Comparison of ENCODE assay signal across 8 cellular contexts in genomic region chr13:102399791-102400618, GRCh38. TPM values are rescaled to one million over a fixed set of nuclear protein-coding genes. Genes with fewer than 3 reads are reported as not detected.
A peak's percentile ranks its signal among the peaks of the same experiment; 100 is the strongest.
DNase-seq lines count a peak whose midpoint lies in the region; ATAC-seq, FAIRE-seq and TF ChIP-seq lines count a peak whose summit lies in the region.

No MANE protein-coding gene starts in this region.

- no peaks in the 10 kb centered on the region for H4K20me1 ChIP-seq in astrocyte (ENCODE audit: insufficient read depth, low read length)

- H3K9ac ChIP-seq in astrocyte (ENCODE audit: low read length): peak overlapping the region; percentile 6

- no peak for TF ChIP-seq POLR2A in sigmoid colon (IDR thresholded peaks at IDR 0.05)

- H3K9me3 ChIP-seq in astrocyte (ENCODE audit: insufficient read depth, low read depth, low read length) (no peaks in the 10 kb centered on the region), iPS DF 6.9 (ENCODE audit: control insufficient read depth, insufficient read depth, low read length) (no peaks in the 10 kb centered on the region), sigmoid colon (no peaks in the 10 kb centered on the region)

- DNase-seq in AG08395 (ENCODE audit: low spot score): peak; percentile 9
- DNase-seq in NCI-H1694 treated with DMSO at 0.1 percent for 48 hours (lab: John Stamatoyannopoulos, UW): peak; percentile 35
- DNase-seq in astrocyte (ENCODE audit: low read depth): no peak
- no peak for DNase-seq in iPS DF 6.9 (ENCODE audit: low read depth, low spot score)
- DNase-seq in sigmoid colon: peak; percentile 65
- DNase-seq in SIG-M5 (lab: John Stamatoyannopoulos, UW): no peak
- no peak for DNase-seq in GOT3 (lab: John Stamatoyannopoulos, UW)

- no peaks in the 10 kb centered on the region for H3K9me3 Mint-ChIP-seq in astrocyte (ENCODE audit: unreplicated experiment)

- WGBS in iPS DF 6.9 (ENCODE audit: insufficient coverage, insufficient read length): no CpG with 5 or more reads among the region's 56 CpGs
- WGBS in sigmoid colon, 2 donors: 2% methylated on average over 56 of the region's 56 CpGs

- peak overlapping the region; percentile 91 for H3K4me2 ChIP-seq in astrocyte (ENCODE audit: low read length)

- FAIRE-seq in astrocyte (lab: Jason Lieb, UNC): no peak

- no peak for TF ChIP-seq EP300 in sigmoid colon (IDR thresholded peaks at IDR 0.05)

- H3K4me1 ChIP-seq in astrocyte (ENCODE audit: insufficient read depth, low read length) (peaks cover 8% of the 10 kb centered on the region), iPS DF 6.9 (ENCODE audit: control insufficient read depth, insufficient read depth, low read length) (peaks cover 2% of the 10 kb centered on the region; the same call in 1 of the 2 replicates), sigmoid colon (peaks cover 0 to 33% (median 21%) of the 10 kb centered on the region in 4 donors)

- no peak overlapping the region for H3K27ac Mint-ChIP-seq in astrocyte (ENCODE audit: unreplicated experiment)

- H3K27me3 ChIP-seq in astrocyte (ENCODE audit: insufficient read depth, low read length): peaks cover 32% of the 10 kb centered on the region
- H3K27me3 ChIP-seq in iPS DF 6.9 (ENCODE audit: control insufficient read depth, insufficient read depth, low read length): peaks cover 18% of the 10 kb centered on the region; the same call in 1 of the 2 replicates
- H3K27me3 ChIP-seq in sigmoid colon: peaks cover 0 to 39% (median 20%) of the 10 kb centered on the region in 3 donors

- ATAC-seq in GM19025 (IDR thresholded peaks at IDR 0.05; ENCODE audit: low read depth, unreplicated experiment): peak; percentile 42

- H3K27ac ChIP-seq in astrocyte (ENCODE audit: low read depth, low read length) (no peak overlapping the region), iPS DF 6.9 (ENCODE audit: low read length) (no peak overlapping the region), sigmoid colon (peak overlapping the region in 3 of 4 donors; percentile 27 to 73 (median 34))

- no peaks in the 10 kb centered on the region for H3K36me3 Mint-ChIP-seq in astrocyte (ENCODE audit: low read depth, unreplicated experiment)

- peak overlapping the region; percentile 81 for H3K4me3 Mint-ChIP-seq in astrocyte (ENCODE audit: unreplicated experiment)

- TF ChIP-seq CTCF in astrocyte (IDR thresholded peaks at IDR 0.05; ENCODE audit: insufficient read depth, low read depth, low read length) (no peak), sigmoid colon (IDR thresholded peaks at IDR 0.05) (no peak)

- H3K4me3 ChIP-seq in astrocyte (ENCODE audit: insufficient read depth, low read depth, low read length) (peak overlapping the region; percentile 52), iPS DF 6.9 (ENCODE audit: low read length) (peak overlapping the region; percentile 66; the same call in 1 of the 2 replicates), sigmoid colon (peak overlapping the region; percentile 45 to 56 (median 54))

- peaks cover 16% of the 10 kb centered on the region for H3K27me3 Mint-ChIP-seq in astrocyte (ENCODE audit: low read depth, unreplicated experiment)

- peak overlapping the region; percentile 68 for H2AFZ ChIP-seq in astrocyte (ENCODE audit: low read depth, low read length)

- H3K4me1 Mint-ChIP-seq in astrocyte (ENCODE audit: low read depth, unreplicated experiment): peaks cover 12% of the 10 kb centered on the region

- intact Hi-C loops in sigmoid colon (cut with DNase I): loop anchor here (10.0 kb wide), 1 partner anchor 155 kb away; no protein-coding TSS in a partner anchor

- no peaks in the 10 kb centered on the region for H3K79me2 ChIP-seq in astrocyte (ENCODE audit: insufficient read depth, low read length)

- no peaks in the 10 kb centered on the region for H3K36me3 ChIP-seq in astrocyte (ENCODE audit: insufficient read depth, low read length)
- H3K36me3 ChIP-seq in iPS DF 6.9 (ENCODE audit: control insufficient read depth, insufficient read depth, low read length): no peaks in the 10 kb centered on the region
- H3K36me3 ChIP-seq in sigmoid colon: no peaks in the 10 kb centered on the region

RNA-seq across cellular contexts. Expression of gene FGF14, which starts 1.8 kb away (rescaled TPM):
- 0.14 and 0.23 TPM in 2 replicates for total RNA-seq in astrocyte
- total RNA-seq in sigmoid colon: 1 to 10 TPM; 1.1 to 1.6 (median 1.3) TPM
- under 1 TPM; under 0.01 to 0.26 (median under 0.01) TPM for polyA plus RNA-seq in sigmoid colon

Comparison
In these comparisons a context has a peak if more than half of its experiments do, and no peak if none do; other contexts are left out.
1. DNase-seq: peak in AG08395 (single experiment), NCI-H1694 treated with DMSO at 0.1 percent for 48 hours (single experiment) and sigmoid colon (single experiment); none in astrocyte (single experiment), iPS DF 6.9 (single experiment), SIG-M5 (single experiment) and GOT3 (single experiment).
2. H3K27ac ChIP-seq: peak in sigmoid colon (3 of 4); none in astrocyte (single experiment) and iPS DF 6.9 (single experiment).
3. Peak in every context shown above with its lines, with median percentiles within 50 percentile points of each other: H3K4me3 ChIP-seq.